ENCODE assay signal across 8 cellular contexts in genomic region chr4:17511041-17511949, GRCh38. TPM values are rescaled to one million over a fixed set of nuclear protein-coding genes. Genes with fewer than 3 reads are reported as not detected.
A peak's percentile ranks its signal among the peaks of the same experiment; 100 is the strongest.
DNase-seq lines count a peak whose midpoint lies in the region; ATAC-seq and TF ChIP-seq lines count a peak whose summit lies in the region.

No MANE protein-coding gene starts in this region.

- H3K4me1 Mint-ChIP-seq in activated CD4-positive, alpha-beta memory T cell treated with anti-CD3 and anti-CD28 coated beads for 36 hours (ENCODE audit: low read depth) = peaks cover 30% of the 10 kb centered on the region
- H3K4me1 Mint-ChIP-seq in endodermal cell = peaks cover 16% of the 10 kb centered on the region

- H3K9me3 ChIP-seq in endodermal cell (ENCODE audit: control insufficient read depth, low read length) = no peaks in the 10 kb centered on the region
- no peaks in the 10 kb centered on the region for H3K9me3 ChIP-seq in mucosa of descending colon

- peaks cover 1% of the 10 kb centered on the region for H3K27me3 Mint-ChIP-seq in activated CD4-positive, alpha-beta memory T cell treated with anti-CD3 and anti-CD28 coated beads for 36 hours
- H3K27me3 Mint-ChIP-seq in endodermal cell (ENCODE audit: insufficient read depth) = peaks cover 50% of the 10 kb centered on the region

- no peaks in the 10 kb centered on the region for H4K20me1 ChIP-seq in KMS-11 (ENCODE audit: insufficient read depth)

- intact Hi-C loops in activated CD4-positive, alpha-beta memory T cell treated with anti-CD3 and anti-CD28 coated beads for 36 hours (cut with micrococcal nuclease) = loop anchor here (2.0 kb wide), 1 partner anchor 512 kb away; no protein-coding TSS in a partner anchor
- intact Hi-C loops in mucosa of descending colon (cut with DNase I, micrococcal nuclease) = no loop called here

- H3K36me3 Mint-ChIP-seq in activated CD4-positive, alpha-beta memory T cell treated with anti-CD3 and anti-CD28 coated beads for 36 hours = peaks cover 16% of the 10 kb centered on the region
- peaks cover 16% of the 10 kb centered on the region for H3K36me3 Mint-ChIP-seq in endodermal cell (ENCODE audit: low read depth)

- CTCF ChIA-PET in activated CD4-positive, alpha-beta memory T cell treated with anti-CD3 and anti-CD28 coated beads for 36 hours (lab: Charles Lee) = interaction anchor here (1.4 to 2.2 kb wide), 4 partner anchors 34 to 125 kb away, joined by 3 to 8 read pairs (median 5); no protein-coding TSS in a partner anchor

- peak overlapping the region; percentile 53 for H2AFZ ChIP-seq in KMS-11 (ENCODE audit: low read depth)

- TF ChIP-seq CTCF in GM10266 (IDR thresholded peaks at IDR 0.05; ENCODE audit: control insufficient read depth, insufficient read depth, low read depth, missing control alignments) (no peak), KMS-11 (conservative IDR thresholded peaks at IDR 0.05; ENCODE audit: low read depth, low read length) (no peak), endodermal cell (conservative IDR thresholded peaks at IDR 0.05) (no peak), mucosa of descending colon (IDR thresholded peaks at IDR 0.05) (no peak)

- peaks cover 16% of the 10 kb centered on the region for H3K4me1 ChIP-seq in KMS-11 (ENCODE audit: low read depth, poor library complexity, severe bottlenecking)
- no peaks in the 10 kb centered on the region for H3K4me1 ChIP-seq in endodermal cell (ENCODE audit: control insufficient read depth, insufficient read depth, low read length)
- H3K4me1 ChIP-seq in mucosa of descending colon (ENCODE audit: low read depth) = peaks cover 14% of the 10 kb centered on the region

- peak overlapping the region; percentile 56 for H3K27ac ChIP-seq in KMS-11
- no peak overlapping the region for H3K27ac ChIP-seq in endodermal cell (ENCODE audit: low read depth, low read length)

- POLR2A ChIA-PET in activated CD4-positive, alpha-beta memory T cell treated with anti-CD3 and anti-CD28 coated beads for 36 hours (lab: Charles Lee) = interaction anchor here (0.6 kb wide), 1 partner anchor 299 kb away, joined by 3 read pairs; the partner anchor contains the start of gene DCAF16

- ATAC-seq in GM21825 (IDR thresholded peaks at IDR 0.05; ENCODE audit: unreplicated experiment) = peak; percentile 53
- ATAC-seq in mucosa of descending colon = peak; percentile 80

- peak overlapping the region; percentile 77 for H3K27ac Mint-ChIP-seq in activated CD4-positive, alpha-beta memory T cell treated with anti-CD3 and anti-CD28 coated beads for 36 hours
- peak overlapping the region; percentile 57 for H3K27ac Mint-ChIP-seq in endodermal cell

- H3K9me3 Mint-ChIP-seq in activated CD4-positive, alpha-beta memory T cell treated with anti-CD3 and anti-CD28 coated beads for 36 hours = no peaks in the 10 kb centered on the region
- H3K9me3 Mint-ChIP-seq in endodermal cell = no peaks in the 10 kb centered on the region

- DNase-seq in GM10266 (ENCODE audit: extremely low spot score) (peak; percentile 47), endodermal cell (peak; percentile 79), mucosa of descending colon (peak; percentile 59 to 81 (median 76)), NCI-H1105 (lab: John Stamatoyannopoulos, UW) (no peak)
- peak; percentile 68 for DNase-seq in activated CD4-positive, alpha-beta memory T cell treated with anti-CD3 and anti-CD28 coated beads for 36 hours
- peak; percentile 24 for DNase-seq in stimulated activated CD8-positive, alpha-beta memory T cell treated with anti-CD3 and anti-CD28 coated beads, Interleukin-7, amount 100 ng/mL, for 24 hours (ENCODE audit: low read depth)

- H3K36me3 ChIP-seq in KMS-11 (ENCODE audit: insufficient read depth) (no peaks in the 10 kb centered on the region), endodermal cell (ENCODE audit: control insufficient read depth, insufficient read depth, low read length) (peaks cover 22% of the 10 kb centered on the region), mucosa of descending colon (ENCODE audit: low read depth) (no peaks in the 10 kb centered on the region)

- 7 to 9% methylated on average over 18 to 44 of the region's 44 CpGs for WGBS in endodermal cell (ENCODE audit: insufficient coverage in 1 of 2, insufficient read length in 1 of 2), 2 experiments

- peak overlapping the region; percentile 99 for H3K4me3 Mint-ChIP-seq in activated CD4-positive, alpha-beta memory T cell treated with anti-CD3 and anti-CD28 coated beads for 36 hours
- peak overlapping the region; percentile 69 for H3K4me3 Mint-ChIP-seq in endodermal cell

- peak overlapping the region; percentile 79 for H3K9ac ChIP-seq in KMS-11
- H3K9ac ChIP-seq in endodermal cell (ENCODE audit: extremely low read depth, low read length, poor library complexity, severe bottlenecking) = peak overlapping the region; percentile 16

- no peak overlapping the region for H3K4me3 ChIP-seq in KMS-11 (IDR thresholded peaks at IDR 0.05; ENCODE audit: insufficient read depth, low read depth, low read length)
- peak overlapping the region; percentile 74 for H3K4me3 ChIP-seq in endodermal cell (ENCODE audit: low read length)
- H3K4me3 ChIP-seq in mucosa of descending colon = peak overlapping the region; percentile 63

- peak overlapping the region; percentile 67 for H3K4me2 ChIP-seq in KMS-11

- H3K27me3 ChIP-seq in KMS-11 (ENCODE audit: insufficient read depth, low read depth) (no peaks in the 10 kb centered on the region), endodermal cell (ENCODE audit: control insufficient read depth, insufficient read depth, low read length, poor library complexity, severe bottlenecking) (no peaks in the 10 kb centered on the region)

- peaks cover 9% of the 10 kb centered on the region; the same call in 1 of the 2 replicates for H3K79me2 ChIP-seq in KMS-11 (ENCODE audit: insufficient read depth, low read depth)

RNA-seq across cellular contexts. Expression of gene QDPR, which starts 0.6 kb away (rescaled TPM):
- 10 to 100 TPM; 35.5 to 36.3 TPM for total RNA-seq in activated CD4-positive, alpha-beta memory T cell treated with anti-CD3 and anti-CD28 coated beads for 36 hours
- 10 to 100 TPM; 28.2 to 36.3 TPM for total RNA-seq in endodermal cell
- 29.0 TPM for polyA plus RNA-seq in endodermal cell (2013, experiment 1 of 2)
- 28.5 TPM for polyA plus RNA-seq in endodermal cell (2013, experiment 2 of 2)
- 10 to 100 TPM; 18.0 to 27.2 (median 24.1) TPM for total RNA-seq in mucosa of descending colon

RNA-seq across cellular contexts. Expression of gene CLRN2, which starts 3.7 kb away (rescaled TPM):
- not detected for total RNA-seq in activated CD4-positive, alpha-beta memory T cell treated with anti-CD3 and anti-CD28 coated beads for 36 hours
- total RNA-seq in endodermal cell (not detected), mucosa of descending colon (not detected)
- not detected for polyA plus RNA-seq in endodermal cell (2013, experiment 1 of 2)
- not detected for polyA plus RNA-seq in endodermal cell (2013, experiment 2 of 2)
